ENCODE assay signal across 22 cellular contexts in the genomic region with DNA sequence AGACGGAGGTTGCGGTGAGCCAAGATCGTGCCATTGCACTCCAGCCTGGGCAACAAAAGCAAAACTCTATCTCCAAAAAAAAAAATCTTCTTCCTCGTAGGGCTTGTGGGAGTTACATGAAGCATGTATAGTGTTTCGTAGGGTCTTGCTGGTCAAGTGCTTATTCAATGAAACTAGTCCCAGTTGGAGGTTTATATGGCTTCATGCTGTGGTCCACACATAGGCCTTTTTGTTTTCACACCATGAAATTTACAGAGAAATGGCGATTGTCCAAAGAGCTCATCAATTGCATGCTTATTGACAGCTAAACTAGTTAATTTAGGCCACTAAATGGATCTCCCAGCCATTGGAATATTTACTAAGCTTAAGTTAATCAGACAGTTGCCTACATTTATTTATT. TPM values are rescaled to one million over a fixed set of nuclear protein-coding genes. Genes with fewer than 3 reads are reported as not detected.
"Had no signal": no experiment of that assay in that cellular context is flagged by ENCODE, and none has a peak within 500 bp of the region (broad histone marks: within the 10 kb centered on the region; RNA-seq: fewer than 3 reads in every experiment).

No MANE protein-coding gene starts in this region.

- H3K9me3 Mint-ChIP-seq: mesothelial cell of epicardium; natural killer cell treated with Interleukin-12 subunit alpha and Interleukin-12 subunit beta and Interleukin-15 and Interleukin-18, amount 100 ng/mL, for 72 hours; stimulated activated naive CD8-positive, alpha-beta T cell treated with anti-CD3 and anti-CD28 coated beads, Interleukin-15, amount 100 ng/mL, for 72 hours had no signal

- H3K27ac Mint-ChIP-seq: naive B cell; natural killer cell treated with Interleukin-12 subunit alpha and Interleukin-12 subunit beta and Interleukin-15 and Interleukin-18, amount 100 ng/mL, for 72 hours; neural progenitor cell; stimulated activated naive CD8-positive, alpha-beta T cell treated with anti-CD3 and anti-CD28 coated beads, Interleukin-15, amount 100 ng/mL, for 72 hours had no signal

- ATAC-seq: gastrocnemius medialis; left cardiac atrium; left lung; mucosa of descending colon; natural killer cell treated with Interleukin-12 subunit alpha and Interleukin-12 subunit beta and Interleukin-15 and Interleukin-18, amount 100 ng/mL, for 72 hours; sciatic nerve; stimulated activated naive CD8-positive, alpha-beta T cell treated with anti-CD3 and anti-CD28 coated beads, Interleukin-15, amount 100 ng/mL, for 72 hours had no signal

- H3K4me3 Mint-ChIP-seq: mesothelial cell of epicardium; naive B cell; natural killer cell treated with Interleukin-12 subunit alpha and Interleukin-12 subunit beta and Interleukin-15 and Interleukin-18, amount 100 ng/mL, for 72 hours; neural progenitor cell; stimulated activated naive CD8-positive, alpha-beta T cell treated with anti-CD3 and anti-CD28 coated beads, Interleukin-15, amount 100 ng/mL, for 72 hours had no signal

- H3K36me3 Mint-ChIP-seq: naive B cell; natural killer cell treated with Interleukin-12 subunit alpha and Interleukin-12 subunit beta and Interleukin-15 and Interleukin-18, amount 100 ng/mL, for 72 hours had no signal

- DNase-seq: effector CD4-positive, alpha-beta T cell; foreskin fibroblast; gastrocnemius medialis; head of caudate nucleus; left cardiac atrium; left lung; mesenchymal stem cell; mucosa of descending colon; naive B cell; stimulated activated CD4-positive, alpha-beta T cell treated with anti-CD3 and anti-CD28 coated beads, Interleukin-12 subunit alpha, Interleukin-12 subunit beta, amount 100 ng/mL, for 4 hours; stimulated activated CD4-positive, alpha-beta T cell treated with anti-CD3 and anti-CD28 coated beads, Interleukin-1b, Interleukin-23, amount 100 ng/mL, for 48 hours; stimulated activated CD4-positive, alpha-beta T cell treated with anti-CD3 and anti-CD28 coated beads, Interleukin-4, amount 100 ng/mL, for 1 hour; stimulated activated CD8-positive, alpha-beta memory T cell treated with anti-CD3 and anti-CD28 coated beads, Interleukin-4, amount 100 ng/mL, for 48 hours; stimulated activated naive CD4-positive, alpha-beta T cell; stimulated activated naive CD8-positive, alpha-beta T cell treated with anti-CD3 and anti-CD28 coated beads, Interleukin-15, amount 100 ng/mL, for 72 hours; thyroid gland; trophoblast cell had no signal

RNA-seq across cellular contexts. Expression of gene HUNK, which starts 29.6 kb away (rescaled TPM):
- total RNA-seq: glomerular endothelial cell had no signal
